Comparison of ENCODE assay signal across 10 cellular contexts in the genomic region with DNA sequence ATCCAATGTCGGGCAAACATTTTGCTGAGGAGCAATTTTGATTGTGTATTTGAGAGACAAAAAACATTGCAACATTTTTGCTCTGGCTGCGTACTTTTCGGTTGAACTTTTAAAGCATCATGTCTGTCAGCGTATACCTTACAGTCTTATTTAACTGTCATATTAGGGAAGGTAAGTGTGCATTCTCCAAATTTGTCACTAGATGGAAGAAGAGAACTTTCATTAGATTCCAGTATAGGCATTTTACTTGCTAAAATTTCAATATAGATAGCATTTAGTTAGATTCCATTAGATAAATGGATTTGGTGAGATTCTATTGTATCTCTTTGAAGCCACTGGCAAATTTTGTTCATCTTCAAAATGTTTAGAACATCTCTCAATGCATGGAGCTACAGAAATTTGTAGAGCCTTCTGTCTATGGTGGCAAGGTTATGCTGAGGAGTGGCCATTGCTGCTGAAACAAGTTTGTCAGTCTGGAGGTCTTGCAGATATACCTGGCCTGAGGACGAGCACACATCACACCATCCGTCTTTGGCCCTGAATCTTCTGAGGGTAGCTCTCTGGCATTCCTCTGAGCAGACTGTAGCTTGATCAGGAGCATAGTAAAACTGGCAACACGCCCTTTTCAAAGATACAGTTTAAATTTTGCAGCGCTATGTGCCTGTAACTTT.
DNase-seq lines count a peak whose midpoint lies in the region; ATAC-seq and TF ChIP-seq lines count a peak whose summit lies in the region.
"Had no signal": no experiment of that assay in that cellular context is flagged by ENCODE, and none has a peak within 500 bp of the region (broad histone marks: within the 10 kb centered on the region; RNA-seq: fewer than 3 reads in every experiment).

No MANE protein-coding gene starts in this region.

- TF ChIP-seq CTCF in epithelial cell of proximal tubule (conservative IDR thresholded peaks at IDR 0.05; ENCODE audit: low read depth, low read length) = peak; percentile 54
- peak; percentile 48 for TF ChIP-seq CTCF in retinal pigment epithelial cell (conservative IDR thresholded peaks at IDR 0.05; ENCODE audit: low read depth, low read length)

- ATAC-seq in HG03439 (IDR thresholded peaks at IDR 0.05; ENCODE audit: unreplicated experiment) = no peak
- ATAC-seq: pancreas had no signal

- peak; percentile 0 for DNase-seq in NCI-H510A treated with DMSO at 0.1 percent for 48 hours (lab: John Stamatoyannopoulos, UW)
- no peak for DNase-seq in NCI-H510A (lab: John Stamatoyannopoulos, UW)
- DNase-seq in NCI-H82 (lab: John Stamatoyannopoulos, UW) = peak; percentile 6
- peak; percentile 7 for DNase-seq in epithelial cell of proximal tubule (ENCODE audit: low read depth)
- DNase-seq in retinal pigment epithelial cell (ENCODE audit: low read depth) = no peak
- no peak for DNase-seq in D341Med (ENCODE audit: low spot score)
- no peak for DNase-seq in activated CD4-positive, alpha-beta T cell treated with anti-CD3 and anti-CD28 coated beads for 1 hour
- DNase-seq: pancreas, transverse colon had no signal

- H3K4me3 ChIP-seq in epithelial cell of proximal tubule (ENCODE audit: low read depth, low read length) = no peak overlapping the region
- no peak overlapping the region for H3K4me3 ChIP-seq in retinal pigment epithelial cell (ENCODE audit: low read length)
- H3K4me3 ChIP-seq: pancreas, transverse colon had no signal

Comparison
In these comparisons a context has a peak if more than half of its experiments do, and no peak if none do; other contexts are left out.
1. DNase-seq: peak in NCI-H510A treated with DMSO at 0.1 percent for 48 hours (single experiment), NCI-H82 (single experiment) and epithelial cell of proximal tubule (single experiment); none in NCI-H510A (single experiment), retinal pigment epithelial cell (single experiment), D341Med (single experiment) and activated CD4-positive, alpha-beta T cell treated with anti-CD3 and anti-CD28 coated beads for 1 hour (single experiment).